In the genomic region with DNA sequence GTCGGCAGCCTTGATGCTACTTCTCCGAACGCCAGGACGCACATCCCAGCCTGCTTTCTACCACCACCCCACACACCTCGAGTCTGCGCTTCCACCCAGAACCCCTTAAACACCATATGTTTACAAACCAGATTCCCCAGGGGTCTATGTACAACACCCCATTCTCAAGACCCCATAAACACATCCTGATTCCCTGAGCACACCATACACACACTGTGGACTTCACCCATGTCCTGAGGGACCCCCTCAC, we compare ENCODE assay signal across 8 cellular contexts. TPM values are rescaled to one million over a fixed set of nuclear protein-coding genes. Genes with fewer than 3 reads are reported as not detected.
DNase-seq lines count a peak whose midpoint lies in the region; ATAC-seq and TF ChIP-seq lines count a peak whose summit lies in the region.

No MANE protein-coding gene starts in this region.

- peak overlapping the region; percentile 49 for H3K9ac ChIP-seq in endodermal cell (ENCODE audit: extremely low read depth, low read length, poor library complexity, severe bottlenecking)

- peak; percentile 45 for DNase-seq in AG08396 (ENCODE audit: low spot score)
- no peak for DNase-seq in NB4 (ENCODE audit: low read depth)
- DNase-seq in endodermal cell = no peak
- DNase-seq in neural crest cell (ENCODE audit: low read depth, low spot score) = no peak
- DNase-seq in G401 (ENCODE audit: low spot score) = no peak
- no peak for DNase-seq in GM20000 (ENCODE audit: low spot score)

- no peaks in the 10 kb centered on the region for H3K9me3 ChIP-seq in endodermal cell (ENCODE audit: control insufficient read depth, low read length)

- in situ Hi-C loops in G401 (cut with HindIII; ENCODE audit: low sequenced_read_pairs) = no loop called here

- WGBS in endodermal cell (ENCODE audit: insufficient coverage in 1 of 2, insufficient read length in 1 of 2), 2 experiments = 68% methylated on average over 6 of the region's 6 CpGs; no CpG with 5 or more reads in 1 of the 2 experiments

- TF ChIP-seq CTCF in NB4 (IDR thresholded peaks at IDR 0.05; ENCODE audit: low read depth, low read length) = no peak
- TF ChIP-seq CTCF in endodermal cell (conservative IDR thresholded peaks at IDR 0.05) = no peak
- TF ChIP-seq CTCF in neural crest cell (conservative IDR thresholded peaks at IDR 0.05) = no peak
- no peak for TF ChIP-seq CTCF in GM20000 (IDR thresholded peaks at IDR 0.05; ENCODE audit: extremely low read depth, missing control alignments)

- no peak for TF ChIP-seq POLR2A in NB4 (IDR thresholded peaks at IDR 0.05; ENCODE audit: extremely low read depth, insufficient read length)

- no peaks in the 10 kb centered on the region for H3K27me3 ChIP-seq in endodermal cell (ENCODE audit: control insufficient read depth, insufficient read depth, low read length, poor library complexity, severe bottlenecking)

- peaks cover 9% of the 10 kb centered on the region for H3K4me1 ChIP-seq in endodermal cell (ENCODE audit: control insufficient read depth, insufficient read depth, low read length)

- peak overlapping the region; percentile 45 for H3K27ac Mint-ChIP-seq in endodermal cell
- H3K27ac Mint-ChIP-seq in neural crest cell (ENCODE audit: unreplicated experiment) = peak overlapping the region; percentile 92

- no peak overlapping the region for H3K27ac ChIP-seq in endodermal cell (ENCODE audit: low read depth, low read length)

- ATAC-seq in HG02588 (IDR thresholded peaks at IDR 0.05; ENCODE audit: unreplicated experiment) = no peak
- no peak for ATAC-seq in HG03280 (IDR thresholded peaks at IDR 0.05; ENCODE audit: unreplicated experiment)

- no peaks in the 10 kb centered on the region for H3K36me3 ChIP-seq in endodermal cell (ENCODE audit: control insufficient read depth, insufficient read depth, low read length)

- H3K4me3 ChIP-seq in NB4 (ENCODE audit: low read depth, low read length) = peak overlapping the region; percentile 59
- H3K4me3 ChIP-seq in endodermal cell (ENCODE audit: low read length) = peak overlapping the region; percentile 90

- H3K4me3 Mint-ChIP-seq in endodermal cell (peak overlapping the region; percentile 73), neural crest cell (peak overlapping the region; percentile 92)

- H3K36me3 Mint-ChIP-seq in endodermal cell (ENCODE audit: low read depth) (no peaks in the 10 kb centered on the region), neural crest cell (ENCODE audit: low read depth) (no peaks in the 10 kb centered on the region)

- H3K4me1 Mint-ChIP-seq in endodermal cell = peaks cover 26% of the 10 kb centered on the region
- peaks cover 30% of the 10 kb centered on the region for H3K4me1 Mint-ChIP-seq in neural crest cell

- H3K9me3 Mint-ChIP-seq in endodermal cell (no peaks in the 10 kb centered on the region), neural crest cell (no peaks in the 10 kb centered on the region)

- H3K27me3 Mint-ChIP-seq in endodermal cell (ENCODE audit: insufficient read depth) (peaks cover 17% of the 10 kb centered on the region), neural crest cell (ENCODE audit: low read depth) (no peaks in the 10 kb centered on the region)

RNA-seq across cellular contexts. Expression of gene TTC7B, which starts 0.7 kb away (rescaled TPM):
- total RNA-seq in endodermal cell (10 to 100 TPM; 51.3 to 62.6 TPM), neural crest cell (54.8 and 56.4 TPM in 2 replicates)
- polyA plus RNA-seq in endodermal cell (2013, experiment 1 of 2) = 51.1 TPM
- 50.8 TPM for polyA plus RNA-seq in endodermal cell (2013, experiment 2 of 2)
- 30.3 and 32.5 TPM in 2 replicates for total RNA-seq in G401 (2014; rRNA removed; shearing (Covaris generic))
